ENCODE assay signal across 16 cellular contexts in the genomic region with DNA sequence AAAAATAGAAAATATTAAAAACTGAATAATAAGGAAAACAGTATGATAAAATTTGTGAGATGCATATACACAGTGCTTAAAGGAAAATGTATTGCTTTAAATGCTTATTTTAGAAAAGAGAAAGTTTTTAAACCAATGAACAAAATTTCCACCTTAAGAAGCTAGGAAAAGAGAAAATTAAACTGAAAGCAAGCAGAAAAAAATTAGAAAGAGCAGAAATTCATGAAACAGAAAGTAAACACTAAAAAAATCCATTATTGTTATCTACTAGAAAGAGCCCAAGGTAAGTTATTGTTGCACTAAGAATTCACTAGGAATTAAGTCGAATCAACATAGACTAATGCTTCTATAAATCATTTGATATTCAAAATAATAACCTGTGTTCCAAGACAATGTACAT.
DNase-seq lines count a peak whose midpoint lies in the region; ATAC-seq, FAIRE-seq and TF ChIP-seq lines count a peak whose summit lies in the region.
"Had no signal": no experiment of that assay in that cellular context is flagged by ENCODE, and none has a peak within 500 bp of the region (broad histone marks: within the 10 kb centered on the region; RNA-seq: fewer than 3 reads in every experiment).

No MANE protein-coding gene starts in this region.

- H3K9me1 ChIP-seq in K562 (ENCODE audit: control insufficient read depth, insufficient read depth, low read length) = no peaks in the 10 kb centered on the region

- no peaks in the 10 kb centered on the region for H3K9me3 Mint-ChIP-seq in activated CD8-positive, alpha-beta T cell treated with anti-CD3 and anti-CD28 coated beads, Interleukin-2, amount 10 ng/mL, durations not matched to agents 7 days and 5 days (ENCODE audit: insufficient read depth)
- H3K9me3 Mint-ChIP-seq in activated CD8-positive, alpha-beta T cell treated with anti-CD3 and anti-CD28 coated beads for 36 hours = no peaks in the 10 kb centered on the region

- no peak for TF ChIP-seq POLR2A in K562 (conservative IDR thresholded peaks at IDR 0.05)
- TF ChIP-seq POLR2A in thyroid gland (IDR thresholded peaks at IDR 0.05) = no peak

- H3K27ac Mint-ChIP-seq in activated CD8-positive, alpha-beta T cell treated with anti-CD3 and anti-CD28 coated beads, Interleukin-2, amount 10 ng/mL, durations not matched to agents 7 days and 5 days = no peak overlapping the region
- H3K27ac Mint-ChIP-seq in activated CD8-positive, alpha-beta T cell treated with anti-CD3 and anti-CD28 coated beads for 36 hours = no peak overlapping the region

- DNase-seq in activated CD8-positive, alpha-beta T cell treated with anti-CD3 and anti-CD28 coated beads, Interleukin-2, amount 10 ng/mL, durations not matched to agents 7 days and 5 days = no peak
- no peak for DNase-seq in activated CD8-positive, alpha-beta T cell treated with anti-CD3 and anti-CD28 coated beads for 36 hours
- DNase-seq in K562 (ENCODE audit: extremely low read depth in 1 of 4, low spot score in 3 of 4) (no peak), thyroid gland (no peak), GM20000 (ENCODE audit: low spot score) (no peak), T-helper 1 cell (no peak)
- no peak for DNase-seq in stimulated activated CD8-positive, alpha-beta memory T cell treated with anti-CD3 and anti-CD28 coated beads, Interleukin-4, amount 100 ng/mL, for 48 hours
- DNase-seq: 8988T, DMS79, NCI-H146, NCI-H2081 treated with DMSO at 0.1 percent for 48 hours, NCI-H526, PC-3 had no signal

- TF ChIP-seq RAD21 in K562 (CRISPR knock-in tag; conservative IDR thresholded peaks at IDR 0.05 in 1 of 2, IDR thresholded peaks at IDR 0.05 in 1 of 2) = no peak

- no peak for ATAC-seq in activated CD8-positive, alpha-beta T cell treated with anti-CD3 and anti-CD28 coated beads, Interleukin-2, amount 10 ng/mL, durations not matched to agents 7 days and 5 days
- no peak for ATAC-seq in activated CD8-positive, alpha-beta T cell treated with anti-CD3 and anti-CD28 coated beads for 36 hours
- no peak for ATAC-seq in K562

- H3K4me3 ChIP-seq in KMS-11 (IDR thresholded peaks at IDR 0.05; ENCODE audit: insufficient read depth, low read depth, low read length) (no peak overlapping the region), K562 (no peak overlapping the region), thyroid gland (replicated peaks in 1 of 3) (no peak overlapping the region)
- H3K4me3 ChIP-seq: SK-N-MC had no signal

- no peaks in the 10 kb centered on the region for H3K27me3 ChIP-seq in KMS-11 (ENCODE audit: insufficient read depth, low read depth)
- H3K27me3 ChIP-seq in K562 (ENCODE audit: control insufficient read depth in 2 of 2, insufficient read depth in 2 of 2, low read length in 2 of 2) = no peaks in the 10 kb centered on the region
- H3K27me3 ChIP-seq in thyroid gland = no peaks in the 10 kb centered on the region

- H2AFZ ChIP-seq in KMS-11 (ENCODE audit: low read depth) = no peak overlapping the region
- H2AFZ ChIP-seq in K562 (ENCODE audit: low read depth, low read length) = peak overlapping the region; percentile 82

- H4K20me1 ChIP-seq in KMS-11 (ENCODE audit: insufficient read depth) (no peaks in the 10 kb centered on the region), K562 (replicated peaks; ENCODE audit: control insufficient read depth, insufficient read depth, low read length) (no peaks in the 10 kb centered on the region)

- H3K36me3 Mint-ChIP-seq in activated CD8-positive, alpha-beta T cell treated with anti-CD3 and anti-CD28 coated beads, Interleukin-2, amount 10 ng/mL, durations not matched to agents 7 days and 5 days (ENCODE audit: low read depth) = peaks cover 18% of the 10 kb centered on the region
- H3K36me3 Mint-ChIP-seq in activated CD8-positive, alpha-beta T cell treated with anti-CD3 and anti-CD28 coated beads for 36 hours (ENCODE audit: low read depth) = no peaks in the 10 kb centered on the region

- intact Hi-C loops in activated CD8-positive, alpha-beta T cell treated with anti-CD3 and anti-CD28 coated beads for 36 hours (cut with micrococcal nuclease) = no loop called here
- intact Hi-C loops in K562 (cut with micrococcal nuclease) = no loop called here
- intact Hi-C loops in thyroid gland (cut with DNase I) = no loop called here

- H3K4me1 Mint-ChIP-seq in activated CD8-positive, alpha-beta T cell treated with anti-CD3 and anti-CD28 coated beads, Interleukin-2, amount 10 ng/mL, durations not matched to agents 7 days and 5 days (ENCODE audit: low read depth) = peaks cover 25% of the 10 kb centered on the region
- peaks cover 23% of the 10 kb centered on the region for H3K4me1 Mint-ChIP-seq in activated CD8-positive, alpha-beta T cell treated with anti-CD3 and anti-CD28 coated beads for 36 hours (ENCODE audit: low read depth)

- FAIRE-seq in K562 (lab: Jason Lieb, UNC) = no peak

- H3K27me3 Mint-ChIP-seq in activated CD8-positive, alpha-beta T cell treated with anti-CD3 and anti-CD28 coated beads, Interleukin-2, amount 10 ng/mL, durations not matched to agents 7 days and 5 days (ENCODE audit: low read depth) = no peaks in the 10 kb centered on the region
- H3K27me3 Mint-ChIP-seq in activated CD8-positive, alpha-beta T cell treated with anti-CD3 and anti-CD28 coated beads for 36 hours = no peaks in the 10 kb centered on the region

- no TSS peak for BruUV-seq in K562 (replicated peaks; lab: Mats Ljungman, UMichigan)

- H3K9ac ChIP-seq in KMS-11 (no peak overlapping the region), K562 (ENCODE audit: insufficient read depth in 1 of 2, low read depth in 2 of 2, low read length in 2 of 2) (no peak overlapping the region)

- H3K9me3 ChIP-seq in K562 (replicated peaks; ENCODE audit: control insufficient read depth, insufficient read depth, low read depth, low read length) (no peaks in the 10 kb centered on the region), thyroid gland (no peaks in the 10 kb centered on the region)

- POLR2A ChIA-PET in activated CD8-positive, alpha-beta T cell treated with anti-CD3 and anti-CD28 coated beads, Interleukin-2, amount 10 ng/mL, durations not matched to agents 7 days and 5 days (lab: Charles Lee) = interaction anchor here (0.5 to 0.6 kb wide), 2 partner anchors 67 to 1256 kb away, joined by 3 read pairs; no protein-coding TSS in a partner anchor
- POLR2A ChIA-PET in activated CD8-positive, alpha-beta T cell treated with anti-CD3 and anti-CD28 coated beads for 36 hours (lab: Charles Lee) = no interaction called here
- POLR2A ChIA-PET in K562 (lab: Yijun Ruan, JAX) = interaction anchor here (0.6 to 1.3 kb wide), 4 partner anchors 9 to 388 kb away, joined by 3 to 5 read pairs (median 4); no protein-coding TSS in a partner anchor

- H3K4me3 Mint-ChIP-seq in activated CD8-positive, alpha-beta T cell treated with anti-CD3 and anti-CD28 coated beads, Interleukin-2, amount 10 ng/mL, durations not matched to agents 7 days and 5 days = peak overlapping the region; percentile 8
- no peak overlapping the region for H3K4me3 Mint-ChIP-seq in activated CD8-positive, alpha-beta T cell treated with anti-CD3 and anti-CD28 coated beads for 36 hours

- in situ Hi-C loops in K562 (cut with MboI) = no loop called here

- H3K79me2 ChIP-seq in KMS-11 (ENCODE audit: insufficient read depth, low read depth) = no peaks in the 10 kb centered on the region
- H3K79me2 ChIP-seq in K562 (ENCODE audit: control insufficient read depth, insufficient read depth, low read length) = no peaks in the 10 kb centered on the region

- H3K4me1 ChIP-seq in KMS-11 (ENCODE audit: low read depth, poor library complexity, severe bottlenecking) = peaks cover 45% of the 10 kb centered on the region
- H3K4me1 ChIP-seq in K562 (replicated peaks in 1 of 2; ENCODE audit: control insufficient read depth in 2 of 2, insufficient read depth in 2 of 2, low read length in 2 of 2) = peaks cover 0 to 9% of the 10 kb centered on the region in 2 experiments; a peak in 3 of 5 replicates
- peaks cover 0 to 8% of the 10 kb centered on the region in 2 donors for H3K4me1 ChIP-seq in thyroid gland

- WGBS in K562 (ENCODE audit: insufficient coverage, low coverage, missing lambda C conversion rate) = 75% methylated on average over 1 of the region's 1 CpG
- 96 to 97% methylated on average over 1 of the region's 1 CpG for WGBS in thyroid gland, 2 donors

- H3K4me2 ChIP-seq in KMS-11 (peak overlapping the region; percentile 39; the same call in 1 of the 2 replicates), K562 (ENCODE audit: insufficient read depth, low read length) (no peak overlapping the region)

- TF ChIP-seq EP300 in K562 (IDR thresholded peaks at IDR 0.05; ENCODE audit: low read length) = no peak

- TF ChIP-seq CTCF in activated CD8-positive, alpha-beta T cell treated with anti-CD3 and anti-CD28 coated beads for 36 hours (IDR thresholded peaks at IDR 0.05) = no peak
- no peak for TF ChIP-seq CTCF in KMS-11 (conservative IDR thresholded peaks at IDR 0.05; ENCODE audit: low read depth, low read length)
- no peak for TF ChIP-seq CTCF in K562 (IDR thresholded peaks at IDR 0.05 in 2 of 3, conservative IDR thresholded peaks at IDR 0.05 in 1 of 3; ENCODE audit: insufficient read depth in 2 of 3, low read depth in 1 of 3, low read length in 3 of 3)
- TF ChIP-seq CTCF in thyroid gland (IDR thresholded peaks at IDR 0.05) = no peak
- TF ChIP-seq CTCF in GM20000 (IDR thresholded peaks at IDR 0.05; ENCODE audit: extremely low read depth, missing control alignments) = no peak

- no peaks in the 10 kb centered on the region for H3K36me3 ChIP-seq in KMS-11 (ENCODE audit: insufficient read depth)
- peaks cover 12% of the 10 kb centered on the region; the same call in 2 of the 3 replicates for H3K36me3 ChIP-seq in K562 (ENCODE audit: control insufficient read depth, insufficient read depth, low read length)
- no peaks in the 10 kb centered on the region for H3K36me3 ChIP-seq in thyroid gland

- CTCF ChIA-PET in activated CD8-positive, alpha-beta T cell treated with anti-CD3 and anti-CD28 coated beads, Interleukin-2, amount 10 ng/mL, durations not matched to agents 7 days and 5 days (lab: Charles Lee) = interaction anchor here (1.1 to 2.2 kb wide), 5 partner anchors 20 to 180 kb away, joined by 3 to 11 read pairs (median 3); no protein-coding TSS in a partner anchor
- CTCF ChIA-PET in activated CD8-positive, alpha-beta T cell treated with anti-CD3 and anti-CD28 coated beads for 36 hours (lab: Charles Lee) = interaction anchor here (1.0 to 2.5 kb wide), 3 partner anchors 16 to 159 kb away, joined by 3 to 10 read pairs (median 3); no protein-coding TSS in a partner anchor
- CTCF ChIA-PET in K562 (lab: Yijun Ruan, JAX; ENCODE audit: low intra/inter-chr PET ratio) = no interaction called here

- H3K27ac ChIP-seq in KMS-11 = no peak overlapping the region
- no peak overlapping the region; the same call in 2 of the 3 replicates for H3K27ac ChIP-seq in K562 (ENCODE audit: extremely low read depth, low read depth, low read length)
- H3K27ac ChIP-seq in thyroid gland = peak overlapping the region in 2 of 3 donors; percentile 46 to 52
- H3K27ac ChIP-seq: C4-2B, SK-N-MC had no signal

TF ChIP-seq in K562, 482 proteins besides CTCF, POLR2A, EP300 and RAD21 (continues in another document):
- TF ChIP-seq THRAP3 (IDR thresholded peaks at IDR 0.05; ENCODE audit: borderline replicate concordance) = 0 out of 2 replicates have a peak, but pooled peaks have one; percentile 30

Comparison
In these comparisons a context has a peak if more than half of its experiments do, and no peak if none do; other contexts are left out.
1. H3K27ac ChIP-seq: peak in thyroid gland (2 of 3); none in KMS-11 (single experiment) and K562 (single experiment).